In the genomic region with DNA sequence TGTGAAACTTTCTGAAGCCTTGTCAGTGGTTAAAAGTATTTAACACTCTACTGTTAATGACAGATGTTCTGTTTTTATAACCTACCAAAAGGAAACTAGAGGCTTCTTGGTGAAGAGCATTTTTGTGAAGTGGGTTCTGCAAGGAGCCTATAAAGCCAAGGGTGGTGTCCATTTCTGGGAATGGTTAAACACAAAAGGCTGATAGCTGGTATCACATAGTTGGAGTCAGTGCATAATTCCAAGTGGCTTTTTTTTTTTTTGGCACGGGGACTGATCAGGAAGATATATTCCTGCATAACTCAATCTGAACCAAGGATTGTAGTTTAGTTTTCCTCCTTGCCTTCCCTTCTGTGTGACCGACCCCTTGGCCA, we compare ENCODE assay signal across 12 cellular contexts. TPM values are rescaled to one million over a fixed set of nuclear protein-coding genes. Genes with fewer than 3 reads are reported as not detected.
DNase-seq lines count a peak whose midpoint lies in the region; ATAC-seq, FAIRE-seq and TF ChIP-seq lines count a peak whose summit lies in the region.
"Had no signal": no experiment of that assay in that cellular context is flagged by ENCODE, and none has a peak within 500 bp of the region (broad histone marks: within the 10 kb centered on the region; RNA-seq: fewer than 3 reads in every experiment).

No MANE protein-coding gene starts in this region.

- H3K18ac ChIP-seq in trophoblast cell (ENCODE audit: low read length): no peak overlapping the region

- H2BK5ac ChIP-seq in trophoblast cell (ENCODE audit: low read depth, low read length, poor library complexity): no peak overlapping the region

- no peak for FAIRE-seq in H54 (lab: Jason Lieb, UNC)

- TF ChIP-seq CTCF in PC-3 (conservative IDR thresholded peaks at IDR 0.05; ENCODE audit: low read depth, low read length) (no peak), esophagus squamous epithelium (IDR thresholded peaks at IDR 0.05) (no peak)

- H3K9me3 ChIP-seq in GM23248 (ENCODE audit: low read depth): no peaks in the 10 kb centered on the region
- no peaks in the 10 kb centered on the region for H3K9me3 ChIP-seq in PC-3 (ENCODE audit: low read length)
- H3K9me3 ChIP-seq in esophagus squamous epithelium: no peaks in the 10 kb centered on the region
- no peaks in the 10 kb centered on the region for H3K9me3 ChIP-seq in trophoblast cell (ENCODE audit: insufficient read depth, low read depth, low read length)
- H3K9me3 ChIP-seq in MG63: no peaks in the 10 kb centered on the region

- H3K79me2 ChIP-seq in GM23248 (ENCODE audit: insufficient read depth): peaks cover 10% of the 10 kb centered on the region; the same call in 1 of the 2 replicates
- no peaks in the 10 kb centered on the region for H3K79me2 ChIP-seq in PC-3 (ENCODE audit: low read length)
- H3K79me2 ChIP-seq in trophoblast cell (ENCODE audit: control insufficient read depth, insufficient read depth, low read length, poor library complexity): no peaks in the 10 kb centered on the region

- peak overlapping the region; percentile 38 for H2BK120ac ChIP-seq in trophoblast cell (ENCODE audit: insufficient read depth, low read length, poor library complexity)

- H3K9ac ChIP-seq in GM23248 (peak overlapping the region; percentile 34), PC-3 (ENCODE audit: low read length) (no peak overlapping the region), trophoblast cell (ENCODE audit: low read length) (no peak overlapping the region)

- H3K27me3 ChIP-seq in GM23248 (replicated peaks; ENCODE audit: insufficient read depth) (no peaks in the 10 kb centered on the region), PC-3 (ENCODE audit: low read length) (no peaks in the 10 kb centered on the region), esophagus squamous epithelium (no peaks in the 10 kb centered on the region), trophoblast cell (ENCODE audit: insufficient read depth, low read length) (no peaks in the 10 kb centered on the region), MG63 (no peaks in the 10 kb centered on the region)
- H3K27me3 ChIP-seq: foreskin keratinocyte had no signal

- H3K9me2 ChIP-seq in GM23248 (ENCODE audit: insufficient read depth) (no peaks in the 10 kb centered on the region), PC-3 (replicated peaks; ENCODE audit: low read length) (no peaks in the 10 kb centered on the region)

- TF ChIP-seq POLR2A in esophagus squamous epithelium (IDR thresholded peaks at IDR 0.05) (no peak), H54 (IDR thresholded peaks at IDR 0.05; ENCODE audit: low read depth, low read length) (no peak)

- 76 to 88% methylated on average over 2 of the region's 2 CpGs for WGBS in GM23248 (ENCODE audit: low coverage in 1 of 2, low lambda C conversion rate in 2 of 2, missing lambda C conversion rate in 2 of 2), 2 experiments
- 43 to 54% methylated on average over 2 of the region's 2 CpGs for WGBS in esophagus squamous epithelium, 2 donors
- WGBS in trophoblast cell (ENCODE audit: extremely low coverage, insufficient coverage, insufficient read length): no CpG with 5 or more reads among the region's 2 CpGs

- H4K91ac ChIP-seq in trophoblast cell (ENCODE audit: low read depth, low read length): no peak overlapping the region

- intact Hi-C loops in PC-3 (cut with micrococcal nuclease) (loop anchor here (10.0 kb wide), 1 partner anchor 397 kb away; no protein-coding TSS in a partner anchor), esophagus squamous epithelium (cut with DNase I) (no loop called here)

- POLR2A ChIA-PET in PC-3 (lab: Charles Lee; ENCODE audit: unreplicated experiment): interaction anchor here (0.7 to 1.5 kb wide), 2 partner anchors 130 to 255 kb away, joined by 4 to 8 read pairs; no protein-coding TSS in a partner anchor

- peaks cover 3% of the 10 kb centered on the region for H3K79me1 ChIP-seq in trophoblast cell (ENCODE audit: low read length)

- no peak overlapping the region for H2AK5ac ChIP-seq in trophoblast cell (ENCODE audit: low read length)

- H3K14ac ChIP-seq in trophoblast cell (ENCODE audit: low read length): no peak overlapping the region

- H4K12ac ChIP-seq in trophoblast cell (ENCODE audit: low read depth, low read length): no peak overlapping the region

- no TSS peak for BruUV-seq in PC-3 (replicated peaks; lab: Mats Ljungman, UMichigan)

- in situ Hi-C loops in GM23248 (cut with MboI): no loop called here

- peaks cover 55% of the 10 kb centered on the region for H3F3A ChIP-seq in GM23248 (ENCODE audit: insufficient read depth)
- H3F3A ChIP-seq in PC-3 (ENCODE audit: low read length, unreplicated experiment): peaks cover 17% of the 10 kb centered on the region

- no peaks in the 10 kb centered on the region for H4K20me1 ChIP-seq in GM23248 (ENCODE audit: insufficient read depth)
- no peaks in the 10 kb centered on the region for H4K20me1 ChIP-seq in PC-3 (ENCODE audit: low read length)

- no peak overlapping the region for H2BK12ac ChIP-seq in trophoblast cell (ENCODE audit: low read length)

- H3K4me1 ChIP-seq in GM23248 (ENCODE audit: insufficient read depth): peaks cover 36% of the 10 kb centered on the region
- H3K4me1 ChIP-seq in PC-3 (ENCODE audit: insufficient read depth, low read length): peaks cover 27% of the 10 kb centered on the region
- H3K4me1 ChIP-seq in esophagus squamous epithelium: peaks cover 6 to 41% (median 20%) of the 10 kb centered on the region in 3 donors
- H3K4me1 ChIP-seq in trophoblast cell (ENCODE audit: control insufficient read depth in 1 of 2, insufficient read depth in 2 of 2, low read length in 2 of 2): peaks cover 0 to 6% of the 10 kb centered on the region in 2 experiments

- no peak overlapping the region for H2AFZ ChIP-seq in GM23248
- no peak overlapping the region for H2AFZ ChIP-seq in PC-3 (ENCODE audit: low read length)
- H2AFZ ChIP-seq in trophoblast cell (ENCODE audit: insufficient read depth, low read length, poor library complexity): no peak overlapping the region

- peak overlapping the region; percentile 70 for H3K4me2 ChIP-seq in GM23248 (ENCODE audit: unreplicated experiment)
- peak overlapping the region; percentile 43 for H3K4me2 ChIP-seq in PC-3 (ENCODE audit: low read length)
- H3K4me2 ChIP-seq in trophoblast cell (ENCODE audit: low read length): peak overlapping the region; percentile 53

- H3K4me3 ChIP-seq in GM23248: peak overlapping the region; percentile 23; the same call in 1 of the 2 replicates
- H3K4me3 ChIP-seq in PC-3 (ENCODE audit: low read length): 0 out of 2 replicates have a peak overlapping the region, but pooled peaks have one; percentile 1
- H3K4me3 ChIP-seq in esophagus squamous epithelium: no peak overlapping the region
- H3K4me3 ChIP-seq in trophoblast cell (ENCODE audit: low read depth, low read length): no peak overlapping the region
- H3K4me3 ChIP-seq in MG63: no peak overlapping the region

- no peak overlapping the region for H3K23ac ChIP-seq in trophoblast cell (ENCODE audit: low read length)

- H3K27ac ChIP-seq in GM23248 (peak overlapping the region; percentile 93), PC-3 (ENCODE audit: low read length) (peak overlapping the region; percentile 8; the same call in 1 of the 2 replicates), esophagus squamous epithelium (peak overlapping the region in 3 of 4 donors; percentile 39 to 53 (median 44)), trophoblast cell (ENCODE audit: low read depth, low read length) (peak overlapping the region; percentile 81)

- CTCF ChIA-PET in PC-3 (lab: Charles Lee): interaction anchor here (0.6 kb wide), 1 partner anchor 27 kb away, joined by 5 read pairs; a partner anchor contains a TSS

- H3K4ac ChIP-seq in trophoblast cell (ENCODE audit: low read depth, low read length): no peak overlapping the region

- H4K8ac ChIP-seq in trophoblast cell (ENCODE audit: low read depth, low read length): no peak overlapping the region

- no peak for ATAC-seq in PC-3
- no peak for ATAC-seq in stimulated activated naive CD8-positive, alpha-beta T cell treated with anti-CD3 and anti-CD28 coated beads, Interleukin-15, Interleukin-2, amounts not matched to agents 100 U/mL and 50 U/mL, for 24 hours

- DNase-seq in GM23248: no peak
- DNase-seq in PC-3: no peak
- DNase-seq in esophagus squamous epithelium (lab: John Stamatoyannopoulos, UW): no peak
- DNase-seq in trophoblast cell: no peak
- no peak for DNase-seq in MG63
- no peak for DNase-seq in stimulated activated naive CD8-positive, alpha-beta T cell treated with anti-CD3 and anti-CD28 coated beads, Interleukin-15, Interleukin-2, amounts not matched to agents 100 U/mL and 50 U/mL, for 24 hours
- DNase-seq in activated naive CD4-positive, alpha-beta T cell treated with anti-CD3 and anti-CD28 coated beads, Interleukin-2, amount 50 U/mL, for 16 hours: no peak
- DNase-seq in H54 (ENCODE audit: insufficient read length, low spot score): no peak
- DNase-seq: activated CD8-positive, alpha-beta memory T cell treated with anti-CD3 and anti-CD28 coated beads, Interleukin-2, amount 50 U/mL, for 4 hours; cortex of kidney; naive B cell had no signal

- H3K36me3 ChIP-seq in GM23248 (ENCODE audit: low read depth) (peaks cover 27% of the 10 kb centered on the region), PC-3 (ENCODE audit: low read depth, low read length) (peaks cover 48% of the 10 kb centered on the region), esophagus squamous epithelium (peaks cover 0 to 76% (median 18%) of the 10 kb centered on the region in 3 donors), trophoblast cell (ENCODE audit: control insufficient read depth in 1 of 2, insufficient read depth in 2 of 2, low read length in 2 of 2) (peaks cover 16 to 24% of the 10 kb centered on the region in 2 experiments), MG63 (peaks cover 73% of the 10 kb centered on the region)

RNA-seq across cellular contexts. Expression of a gene that starts 27.6 kb away (rescaled TPM):
- 421 and 423 TPM in 2 replicates for total RNA-seq in GM23248 (2014; rRNA removed; shearing (Covaris generic))
- polyA plus RNA-seq in GM23248 (2016; fragmentation: Nextera tagmentation; extraction: Ambion mirVana): 54.5 and 59.5 TPM in 2 replicates
- 390 and 437 TPM in 2 replicates for total RNA-seq in PC-3 (2014; rRNA removed)
- 100 to 1,000 TPM; 148 to 233 (median 186) TPM for total RNA-seq in esophagus squamous epithelium
- 148 and 159 TPM in 2 replicates for polyA plus RNA-seq in trophoblast cell (2013)
- 202 and 291 TPM in 2 replicates for total RNA-seq in MG63 (2014; rRNA removed; shearing (Covaris generic); ENCODE audit: low replicate concordance)

Comparison
In these comparisons a context has a peak if more than half of its experiments do, and no peak if none do; other contexts are left out.
1. H3K27ac ChIP-seq: peak in every context shown above with its lines; median percentile 93 in GM23248; 81 in trophoblast cell; 44 in esophagus squamous epithelium; 8 in PC-3.
2. H3K4me3 ChIP-seq: peak in GM23248 (single experiment) and PC-3 (single experiment); none in esophagus squamous epithelium (0 of 4), trophoblast cell (single experiment) and MG63 (single experiment).
3. Peak in every context shown above with its lines, with median percentiles within 50 percentile points of each other: H3K4me2 ChIP-seq.